Comparison of ENCODE assay signal across 13 cellular contexts in the genomic region with DNA sequence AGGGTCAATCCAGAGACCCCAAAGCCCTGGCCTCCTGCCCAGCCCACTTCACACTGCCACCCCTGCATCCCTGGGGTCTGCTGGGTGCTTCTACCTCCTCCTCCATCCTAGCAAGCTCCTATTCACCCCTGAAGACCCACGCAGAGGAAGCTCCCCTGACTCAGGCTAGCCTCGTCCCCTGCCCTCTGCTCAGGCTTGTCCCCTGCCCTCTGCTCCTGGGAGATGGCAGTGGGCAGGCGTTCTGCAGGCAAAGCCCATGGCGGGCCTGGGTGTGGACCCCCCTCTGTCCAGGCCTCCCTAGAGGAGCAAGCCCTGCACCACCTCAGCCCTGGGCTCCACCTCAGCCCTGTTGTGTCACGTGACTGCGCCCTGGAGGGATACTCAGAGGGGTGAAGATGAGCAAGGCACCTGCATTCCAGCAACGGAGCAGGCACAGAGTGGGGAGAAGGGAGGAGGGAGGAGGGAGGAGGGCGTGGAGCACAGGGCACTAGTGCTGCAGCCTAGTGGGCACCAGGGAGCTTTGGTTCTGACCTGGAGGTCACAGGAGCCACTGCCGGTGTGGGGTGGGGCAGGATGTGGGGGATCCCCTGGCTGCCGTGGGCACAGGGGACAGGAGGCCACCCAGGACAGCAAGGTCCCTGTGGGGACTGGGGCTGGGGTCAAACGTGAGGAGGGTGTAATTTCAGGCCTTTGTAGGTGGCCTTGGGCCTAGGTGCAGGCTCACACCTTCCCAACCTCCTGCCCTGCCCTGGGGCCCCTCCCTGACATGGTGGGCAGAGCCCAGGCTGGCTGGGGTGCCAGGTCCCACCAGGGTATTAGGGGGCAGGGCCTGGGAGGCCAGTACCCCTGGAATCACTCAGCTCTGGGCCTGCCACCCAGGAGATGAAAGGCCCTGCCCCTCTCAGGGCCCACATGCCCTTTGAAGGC. TPM values are rescaled to one million over a fixed set of nuclear protein-coding genes. Genes with fewer than 3 reads are reported as not detected.
A peak's percentile ranks its signal among the peaks of the same experiment; 100 is the strongest.
DNase-seq lines count a peak whose midpoint lies in the region; ATAC-seq and TF ChIP-seq lines count a peak whose summit lies in the region.
"Had no signal": no experiment of that assay in that cellular context is flagged by ENCODE, and none has a peak within 500 bp of the region (broad histone marks: within the 10 kb centered on the region; RNA-seq: fewer than 3 reads in every experiment).

No MANE protein-coding gene starts in this region.

- BruUV-seq in Panc1 (replicated peaks; lab: Mats Ljungman, UMichigan), result no TSS peak

- H3K23ac ChIP-seq in neuronal stem cell (ENCODE audit: low read depth, low read length, poor library complexity), result peak overlapping the region; percentile 34

- H2BK12ac ChIP-seq in neuronal stem cell (ENCODE audit: low read length), result no peak overlapping the region

- no peak for TF ChIP-seq POLR2A in esophagus squamous epithelium (IDR thresholded peaks at IDR 0.05)

- ATAC-seq in Panc1 (peak; percentile 25), HG03135 (IDR thresholded peaks at IDR 0.05; ENCODE audit: unreplicated experiment) (no peak), left cardiac atrium (no peak)

- whole genome bisulfite sequencing in esophagus squamous epithelium, 2 donors, result 33% methylated on average over 6 of the region's 11 CpGs; no CpG with 5 or more reads in 1 of the 2 donors
- WGBS in neuronal stem cell (ENCODE audit: extremely low coverage in 2 of 2, insufficient read length in 2 of 2, insufficient replicate concordance in 1 of 2), 2 donors, result no CpG with 5 or more reads among the region's 11 CpGs

- H2BK120ac ChIP-seq in neuronal stem cell (ENCODE audit: low read depth, low read length), result peak overlapping the region; percentile 31

- CTCF ChIA-PET in Panc1 (lab: Charles Lee), result interaction anchor here (0.5 to 1.4 kb wide), 2 partner anchors 18 to 26 kb away, joined by 7 to 9 read pairs; no protein-coding TSS in a partner anchor

- POLR2A ChIA-PET in Panc1 (lab: Charles Lee), result no interaction called here

- H3K27ac ChIP-seq in Panc1 (ENCODE audit: low read length), result no peak overlapping the region
- H3K27ac ChIP-seq in esophagus squamous epithelium, result peak overlapping the region in 3 of 4 donors; percentile 62 to 76 (median 72)
- H3K27ac ChIP-seq in neuronal stem cell (replicated peaks; ENCODE audit: low read length), result no peak overlapping the region
- H3K27ac ChIP-seq: brain microvascular endothelial cell, SJCRH30 had no signal

- H2BK5ac ChIP-seq in neuronal stem cell (ENCODE audit: low read length), result peak overlapping the region; percentile 2

- H3K27me3 ChIP-seq in H7 (ENCODE audit: control insufficient read depth, insufficient read depth, low read length), result peaks cover 1% of the 10 kb centered on the region; the same call in 1 of the 2 replicates
- H3K27me3 ChIP-seq in Panc1 (ENCODE audit: control insufficient read depth, insufficient read depth, low read length), result no peaks in the 10 kb centered on the region
- H3K27me3 ChIP-seq in esophagus squamous epithelium, result peaks cover 0 to 76% (median 0%) of the 10 kb centered on the region in 4 donors
- peaks cover 0 to 51% (median 50%) of the 10 kb centered on the region in 3 experiments for H3K27me3 ChIP-seq in neuronal stem cell (ENCODE audit: control insufficient read depth in 3 of 3, insufficient read depth in 3 of 3, low read depth in 1 of 3, low read length in 3 of 3)
- H3K27me3 ChIP-seq: BE2C had no signal

- H3K79me1 ChIP-seq in neuronal stem cell (ENCODE audit: low read depth, low read length), result peaks cover 2% of the 10 kb centered on the region

- H3K36me3 ChIP-seq in H7 (replicated peaks; ENCODE audit: control insufficient read depth, insufficient read depth, low read length) (no peaks in the 10 kb centered on the region), Panc1 (ENCODE audit: control insufficient read depth, insufficient read depth, low read length) (no peaks in the 10 kb centered on the region), esophagus squamous epithelium (no peaks in the 10 kb centered on the region), neuronal stem cell (replicated peaks in 1 of 2; ENCODE audit: control insufficient read depth in 2 of 2, insufficient read depth in 2 of 2, low read length in 2 of 2) (no peaks in the 10 kb centered on the region)
- H3K36me3 ChIP-seq: BE2C, brain microvascular endothelial cell, SJCRH30 had no signal

- H2AK5ac ChIP-seq in neuronal stem cell (ENCODE audit: low read depth, low read length), result peak overlapping the region; percentile 85

- in situ Hi-C loops in Panc1 (cut with HindIII; ENCODE audit: low pct_unique_long_range_greater_than_20kb, low sequenced_read_pairs), result no loop called here

- H2BK15ac ChIP-seq in neuronal stem cell (ENCODE audit: low read length), result peak overlapping the region; percentile 60

- peak; percentile 87 for DNase-seq in H7
- no peak for DNase-seq in Panc1 (ENCODE audit: low read depth, low spot score)
- no peak for DNase-seq in esophagus squamous epithelium (lab: John Stamatoyannopoulos, UW)
- no peak for DNase-seq in neuronal stem cell (ENCODE audit: low spot score)
- DNase-seq in GOT3 (lab: John Stamatoyannopoulos, UW), result no peak
- DNase-seq in left cardiac atrium, result no peak
- DNase-seq: activated CD4-positive, alpha-beta T cell treated with anti-CD3 and anti-CD28 coated beads, Interleukin-2, amount 10 ng/mL, durations not matched to agents 7 days and 5 days; BE2C; brain microvascular endothelial cell; NCI-H1694; SJCRH30; stimulated activated CD4-positive, alpha-beta T cell treated with anti-CD3 and anti-CD28 coated beads, Interleukin-4, amount 100 ng/mL, for 1 hour had no signal

- H3K9me3 ChIP-seq in Panc1 (ENCODE audit: control insufficient read depth, insufficient read depth, low read depth, low read length) (no peaks in the 10 kb centered on the region), esophagus squamous epithelium (no peaks in the 10 kb centered on the region), neuronal stem cell (replicated peaks in 1 of 2; ENCODE audit: control insufficient read depth in 2 of 2, insufficient read depth in 1 of 2, low read depth in 1 of 2, low read length in 2 of 2) (no peaks in the 10 kb centered on the region)
- H3K9me3 ChIP-seq: BE2C, SJCRH30 had no signal

- no peak overlapping the region for H3K4ac ChIP-seq in neuronal stem cell (ENCODE audit: low read length)

- H3K4me1 ChIP-seq in Panc1 (ENCODE audit: control insufficient read depth, insufficient read depth, low read length) (peaks cover 9% of the 10 kb centered on the region), esophagus squamous epithelium (peaks cover 61 to 90% (median 62%) of the 10 kb centered on the region in 3 donors), neuronal stem cell (ENCODE audit: control insufficient read depth in 2 of 2, insufficient read depth in 1 of 2, low read depth in 1 of 2, low read length in 2 of 2) (peaks cover 35 to 54% of the 10 kb centered on the region in 2 donors)
- H3K4me1 ChIP-seq: BE2C had no signal

- H4K8ac ChIP-seq in neuronal stem cell (ENCODE audit: low read depth, low read length), result no peak overlapping the region

- intact Hi-C loops in Panc1 (cut with micrococcal nuclease; ENCODE audit: unreplicated experiment) (no loop called here), esophagus squamous epithelium (cut with DNase I) (no loop called here), left cardiac atrium (cut with DNase I) (no loop called here)

- H2AFZ ChIP-seq in neuronal stem cell (ENCODE audit: low read length), result no peak overlapping the region

- H3K4me2 ChIP-seq in neuronal stem cell (ENCODE audit: insufficient read depth, low read length, poor library complexity, severe bottlenecking), result no peak overlapping the region

- no peak overlapping the region for H3K14ac ChIP-seq in neuronal stem cell (ENCODE audit: low read length)

- H3K18ac ChIP-seq in neuronal stem cell (ENCODE audit: low read length), result peak overlapping the region; percentile 92

- H3K9ac ChIP-seq in neuronal stem cell (ENCODE audit: low read depth, low read length, poor library complexity), result peak overlapping the region; percentile 50

- H4K91ac ChIP-seq in neuronal stem cell (ENCODE audit: low read depth, low read length, poor library complexity), result peak overlapping the region; percentile 24

- TF ChIP-seq CTCF in Panc1 (IDR thresholded peaks at IDR 0.05), result no peak
- no peak for TF ChIP-seq CTCF in esophagus squamous epithelium (IDR thresholded peaks at IDR 0.05)

- H3K4me3 ChIP-seq in H7 (ENCODE audit: insufficient read depth, low read depth, low read length) (no peak overlapping the region), Panc1 (ENCODE audit: low read depth in 2 of 2, low read length in 2 of 2) (no peak overlapping the region), esophagus squamous epithelium (no peak overlapping the region), neuronal stem cell (ENCODE audit: low read length in 2 of 2) (peak overlapping the region in 1 of 2 donors; percentile 5)

RNA-seq across cellular contexts. Expression of a gene that starts 27.4 kb away (rescaled TPM):
- total RNA-seq in H7 (2014; rRNA removed; shearing (Covaris generic)), result 37.5 and 43.6 TPM in 2 replicates
- total RNA-seq in Panc1 (2021; ENCODE audit: unreplicated experiment) (8.2 TPM), esophagus squamous epithelium (100 to 1,000 TPM; 175 to 307 (median 223) TPM), left cardiac atrium (1 to 10 TPM; 1.6 to 5.4 TPM)
- 10.7 TPM for polyA plus RNA-seq in Panc1 (2012; ENCODE audit: insufficient read length)
- 7.2 TPM for polyA plus RNA-seq in neuronal stem cell (2013, experiment 1 of 2)
- polyA plus RNA-seq in neuronal stem cell (2013, experiment 2 of 2), result 7.6 TPM

RNA-seq across cellular contexts. Expression of a gene that starts 44.4 kb away (rescaled TPM):
- total RNA-seq in H7 (2014; rRNA removed; shearing (Covaris generic)), result 54.0 and 69.0 TPM in 2 replicates
- total RNA-seq in Panc1 (2021; ENCODE audit: unreplicated experiment) (106 TPM), esophagus squamous epithelium (10 to 100 TPM; 14.9 to 41.3 (median 19.6) TPM), left cardiac atrium (1 to 10 TPM; 6.3 to 9.2 TPM)
- polyA plus RNA-seq in Panc1 (2012; ENCODE audit: insufficient read length), result 82.2 TPM
- polyA plus RNA-seq in neuronal stem cell (2013, experiment 1 of 2), result 110 TPM
- 108 TPM for polyA plus RNA-seq in neuronal stem cell (2013, experiment 2 of 2)

RNA-seq across cellular contexts. Expression of a gene that starts 44.5 kb away (rescaled TPM):
- 69.7 and 86.0 TPM in 2 replicates for total RNA-seq in H7 (2014; rRNA removed; shearing (Covaris generic))
- total RNA-seq in Panc1 (2021; ENCODE audit: unreplicated experiment) (32.6 TPM), esophagus squamous epithelium (10 to 100 TPM; 30.4 to 47.5 (median 38.3) TPM), left cardiac atrium (10 to 100 TPM; 34.0 to 48.4 TPM)
- 37.6 TPM for polyA plus RNA-seq in Panc1 (2012; ENCODE audit: insufficient read length)
- polyA plus RNA-seq in neuronal stem cell (2013, experiment 1 of 2), result 28.3 TPM
- polyA plus RNA-seq in neuronal stem cell (2013, experiment 2 of 2), result 26.4 TPM

RNA-seq across cellular contexts. Expression of a gene that starts 53.6 kb away (rescaled TPM):
- 75.3 and 82.2 TPM in 2 replicates for total RNA-seq in H7 (2014; rRNA removed; shearing (Covaris generic))
- total RNA-seq in Panc1 (2021; ENCODE audit: unreplicated experiment) (73.4 TPM), esophagus squamous epithelium (10 to 100 TPM; 32.4 to 60.1 (median 48.6) TPM), left cardiac atrium (10 to 100 TPM; 15.8 to 18.2 TPM)
- polyA plus RNA-seq in Panc1 (2012; ENCODE audit: insufficient read length), result 81.0 TPM
- polyA plus RNA-seq in neuronal stem cell (2013, experiment 1 of 2), result 44.6 TPM
- polyA plus RNA-seq in neuronal stem cell (2013, experiment 2 of 2), result 44.5 TPM

Comparison
In these comparisons a context has a peak if more than half of its experiments do, and no peak if none do; other contexts are left out.
1. H3K27ac ChIP-seq: peak in esophagus squamous epithelium (3 of 4); none in Panc1 (single experiment) and neuronal stem cell (single experiment).